Comparison of ENCODE assay signal across 18 cellular contexts in the genomic region with DNA sequence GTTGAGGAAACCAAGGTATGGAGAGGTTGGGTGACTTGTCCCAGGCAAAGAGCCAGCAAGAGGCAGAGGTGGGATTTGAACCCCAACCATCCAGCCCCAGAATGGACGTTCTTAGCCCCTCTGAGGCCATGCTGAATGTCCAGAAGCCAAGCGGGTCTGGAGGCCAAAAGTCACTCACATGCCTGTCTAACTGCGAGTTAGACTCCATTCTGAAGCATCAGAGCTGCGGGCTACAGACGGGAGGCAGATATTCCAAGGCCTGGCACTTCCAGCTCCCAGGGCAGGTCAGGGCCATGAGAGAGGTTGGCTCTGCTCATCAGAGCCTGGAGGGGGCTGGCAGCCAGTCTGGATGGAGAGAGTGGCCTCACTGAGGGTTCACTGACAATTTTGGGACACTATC.
DNase-seq lines count a peak whose midpoint lies in the region; ATAC-seq and TF ChIP-seq lines count a peak whose summit lies in the region.
"Had no signal": no experiment of that assay in that cellular context is flagged by ENCODE, and none has a peak within 500 bp of the region (broad histone marks: within the 10 kb centered on the region; RNA-seq: fewer than 3 reads in every experiment).

No MANE protein-coding gene starts in this region.

- ATAC-seq in sciatic nerve: no peak
- ATAC-seq in T-helper 17 cell: no peak
- ATAC-seq: PC-3 had no signal

- no peak overlapping the region for H3K9ac ChIP-seq in endodermal cell (ENCODE audit: extremely low read depth, low read length, poor library complexity, severe bottlenecking)

- H3K4me3 ChIP-seq in endodermal cell (ENCODE audit: low read length): no peak overlapping the region

- H3K36me3 Mint-ChIP-seq in CD14-positive monocyte (no peaks in the 10 kb centered on the region), endodermal cell (ENCODE audit: low read depth) (no peaks in the 10 kb centered on the region), T-helper 17 cell (ENCODE audit: low read depth) (no peaks in the 10 kb centered on the region), progenitor cell of endocrine pancreas (ENCODE audit: insufficient read depth) (no peaks in the 10 kb centered on the region)

- peak; percentile 1 for DNase-seq in activated CD8-positive, alpha-beta memory T cell treated with anti-CD3 and anti-CD28 coated beads for 24 hours
- no peak for DNase-seq in activated CD8-positive, alpha-beta memory T cell treated with anti-CD3 and anti-CD28 coated beads, Interleukin-2, amount 50 U/mL, for 4 hours
- peak; percentile 36 for DNase-seq in CD14-positive monocyte (ENCODE audit: low spot score)
- peak; percentile 11 for DNase-seq in endodermal cell
- peak; percentile 15 for DNase-seq in sciatic nerve (ENCODE audit: low spot score)
- no peak for DNase-seq in T-helper 17 cell
- DNase-seq in germinal center (ENCODE audit: low spot score): no peak
- no peak for DNase-seq in progenitor cell of endocrine pancreas (ENCODE audit: low spot score, unreplicated experiment)
- DNase-seq: CD4-positive, alpha-beta T cell; DMS53; HCEC 1CT; KG1; NCI-H1436; NCI-H2029; NCI-H774; PC-3 had no signal

- no peaks in the 10 kb centered on the region for H3K4me1 Mint-ChIP-seq in CD14-positive monocyte
- no peaks in the 10 kb centered on the region for H3K4me1 Mint-ChIP-seq in endodermal cell
- H3K4me1 Mint-ChIP-seq in T-helper 17 cell: no peaks in the 10 kb centered on the region
- H3K4me1 Mint-ChIP-seq in progenitor cell of endocrine pancreas (ENCODE audit: low read depth): no peaks in the 10 kb centered on the region
- H3K4me1 Mint-ChIP-seq: B cell had no signal

- intact Hi-C loops in CD14-positive monocyte (cut with micrococcal nuclease): no loop called here
- intact Hi-C loops in sciatic nerve (cut with DNase I): no loop called here

- H3K9me3 Mint-ChIP-seq in CD14-positive monocyte (peaks cover 0 to 13% (median 5%) of the 10 kb centered on the region in 7 donors), endodermal cell (no peaks in the 10 kb centered on the region), progenitor cell of endocrine pancreas (ENCODE audit: low read depth) (no peaks in the 10 kb centered on the region)
- H3K9me3 Mint-ChIP-seq: CD4-positive, alpha-beta T cell had no signal

- H3K4me3 Mint-ChIP-seq in CD14-positive monocyte (no peak overlapping the region), endodermal cell (no peak overlapping the region), T-helper 17 cell (no peak overlapping the region), progenitor cell of endocrine pancreas (ENCODE audit: low read depth) (no peak overlapping the region)
- H3K4me3 Mint-ChIP-seq: B cell; CD4-positive, alpha-beta T cell had no signal

- no peak overlapping the region for H3K27ac Mint-ChIP-seq in CD14-positive monocyte
- no peak overlapping the region for H3K27ac Mint-ChIP-seq in endodermal cell
- H3K27ac Mint-ChIP-seq in T-helper 17 cell: no peak overlapping the region
- H3K27ac Mint-ChIP-seq in progenitor cell of endocrine pancreas: no peak overlapping the region
- H3K27ac Mint-ChIP-seq: B cell; CD4-positive, alpha-beta T cell had no signal

- H3K36me3 ChIP-seq in endodermal cell (ENCODE audit: control insufficient read depth, insufficient read depth, low read length): no peaks in the 10 kb centered on the region

- no peak overlapping the region for H3K27ac ChIP-seq in endodermal cell (ENCODE audit: low read depth, low read length)
- H3K27ac ChIP-seq: 22Rv1 had no signal

- no peaks in the 10 kb centered on the region for H3K27me3 ChIP-seq in endodermal cell (ENCODE audit: control insufficient read depth, insufficient read depth, low read length, poor library complexity, severe bottlenecking)

- H3K27me3 Mint-ChIP-seq in CD14-positive monocyte (ENCODE audit: low read depth in 3 of 3) (peaks cover 0 to 1% (median 0%) of the 10 kb centered on the region in 3 donors), endodermal cell (ENCODE audit: insufficient read depth) (peaks cover 4% of the 10 kb centered on the region), T-helper 17 cell (peaks cover 27% of the 10 kb centered on the region), progenitor cell of endocrine pancreas (peaks cover 27% of the 10 kb centered on the region)
- H3K27me3 Mint-ChIP-seq: B cell had no signal

- TF ChIP-seq CTCF in CD14-positive monocyte (IDR thresholded peaks at IDR 0.05) (no peak), endodermal cell (conservative IDR thresholded peaks at IDR 0.05) (no peak), progenitor cell of endocrine pancreas (IDR thresholded peaks at IDR 0.05; ENCODE audit: unreplicated experiment) (no peak)

- H3K9me3 ChIP-seq in endodermal cell (ENCODE audit: control insufficient read depth, low read length) (no peaks in the 10 kb centered on the region), T-helper 17 cell (ENCODE audit: control insufficient read depth, low read length, poor library complexity, severe bottlenecking) (no peaks in the 10 kb centered on the region)

- H3K4me1 ChIP-seq in endodermal cell (ENCODE audit: control insufficient read depth, insufficient read depth, low read length): no peaks in the 10 kb centered on the region

- WGBS in endodermal cell (ENCODE audit: insufficient coverage in 1 of 2, insufficient read length in 1 of 2), 2 experiments: 88 to 100% methylated on average over 1 to 5 of the region's 5 CpGs

Comparison
In these comparisons a context has a peak if more than half of its experiments do, and no peak if none do; other contexts are left out.
1. DNase-seq: peak in activated CD8-positive, alpha-beta memory T cell treated with anti-CD3 and anti-CD28 coated beads for 24 hours (single experiment), CD14-positive monocyte (single experiment), endodermal cell (single experiment) and sciatic nerve (single experiment); none in activated CD8-positive, alpha-beta memory T cell treated with anti-CD3 and anti-CD28 coated beads, Interleukin-2, amount 50 U/mL, for 4 hours (single experiment), T-helper 17 cell (0 of 3), germinal center (single experiment) and progenitor cell of endocrine pancreas (single experiment).